In genomic region chr5:16983022-16983639, GRCh38 we compare ENCODE assay signal across 23 cellular contexts. TPM values are rescaled to one million over a fixed set of nuclear protein-coding genes. Genes with fewer than 3 reads are reported as not detected.
DNase-seq lines count a peak whose midpoint lies in the region.
"Had no signal": no experiment of that assay in that cellular context is flagged by ENCODE, and none has a peak within 500 bp of the region (broad histone marks: within the 10 kb centered on the region; RNA-seq: fewer than 3 reads in every experiment).

No MANE protein-coding gene starts in this region.

- H3K14ac ChIP-seq in mesenchymal stem cell (ENCODE audit: low read length in 2 of 2) = no peak overlapping the region

- H3K23ac ChIP-seq in mesenchymal stem cell (ENCODE audit: low read length in 2 of 2) = no peak overlapping the region

- H3K4ac ChIP-seq in mesenchymal stem cell (ENCODE audit: low read depth in 1 of 2, low read length in 2 of 2) = peak overlapping the region in 1 of 2 experiments; percentile 85

- H2AK5ac ChIP-seq in mesenchymal stem cell (ENCODE audit: low read length, severe bottlenecking) = no peak overlapping the region

- peaks cover 10% of the 10 kb centered on the region for H3K4me1 ChIP-seq in mesenchymal stem cell (ENCODE audit: control insufficient read depth, insufficient read depth, low read depth, low read length)
- H3K4me1 ChIP-seq: BE2C, left lung had no signal

- H3K4me3 ChIP-seq in mesenchymal stem cell (ENCODE audit: insufficient read depth in 1 of 2, low read depth in 1 of 2, low read length in 2 of 2) = no peak overlapping the region
- H3K4me3 ChIP-seq in MG63 = no peak overlapping the region
- H3K4me3 ChIP-seq: adrenal gland, GM12878, left lung, ovary, skin epidermis had no signal

- peak overlapping the region; percentile 54 for H3K4me2 ChIP-seq in mesenchymal stem cell (ENCODE audit: low read length, poor library complexity, severe bottlenecking)

- H3K9ac ChIP-seq in mesenchymal stem cell (ENCODE audit: low read length) = no peak overlapping the region

- H3K27me3 ChIP-seq in mesenchymal stem cell (ENCODE audit: control insufficient read depth in 1 of 2, insufficient read depth in 1 of 2, low read length in 2 of 2) (peaks cover 0 to 2% of the 10 kb centered on the region in 2 experiments), MG63 (no peaks in the 10 kb centered on the region)
- H3K27me3 ChIP-seq: adrenal gland, BE2C, left lung, ovary had no signal

- DNase-seq in LHCN-M2 (ENCODE audit: low read depth) (peak; percentile 29), epidermal melanocyte (ENCODE audit: insufficient read length, low spot score) (peak; percentile 48), mesenchymal stem cell (peak; percentile 55), MG63 (no peak), nucleus accumbens (lab: John Stamatoyannopoulos, UW) (no peak), NCI-H1048 (lab: John Stamatoyannopoulos, UW) (no peak)
- DNase-seq in activated CD4-positive, CD25-positive, alpha-beta regulatory T cell treated with anti-CD3 and anti-CD28 coated beads, Interleukin-2, amount 50 U/mL, for 72 hours = no peak
- DNase-seq: activated CD4-positive, alpha-beta T cell treated with anti-CD3 and anti-CD28 coated beads for 1 hour; activated CD8-positive, alpha-beta memory T cell treated with anti-CD3 and anti-CD28 coated beads, Interleukin-2, amount 10 ng/mL, durations not matched to agents 7 days and 5 days; BE2C; endodermal cell; GF-D8; HCEC 1CT; left lung; NCI-H1417; NCI-H2171; NCI-H82; stimulated activated CD4-positive, alpha-beta T cell treated with anti-CD3 and anti-CD28 coated beads, Interleukin-4, amount 100 ng/mL, for 4 hours had no signal

- 37% methylated on average over 9 of the region's 9 CpGs for WGBS in mesenchymal stem cell

- no peak overlapping the region for H2BK5ac ChIP-seq in mesenchymal stem cell (ENCODE audit: low read depth, low read length, poor library complexity, severe bottlenecking)

- no peak overlapping the region for H4K8ac ChIP-seq in mesenchymal stem cell (ENCODE audit: low read length)

- H2BK15ac ChIP-seq in mesenchymal stem cell (ENCODE audit: low read depth, poor library complexity, severe bottlenecking) = no peak overlapping the region

- no peaks in the 10 kb centered on the region for H3K36me3 ChIP-seq in mesenchymal stem cell (ENCODE audit: control insufficient read depth in 1 of 2, insufficient read depth in 2 of 2, low read depth in 1 of 2, low read length in 2 of 2)
- H3K36me3 ChIP-seq in MG63 = no peaks in the 10 kb centered on the region
- H3K36me3 ChIP-seq: adrenal gland, BE2C, left lung, ovary had no signal

- peak overlapping the region; percentile 38 to 63 for H2BK12ac ChIP-seq in mesenchymal stem cell (ENCODE audit: low read length in 2 of 2)

- peak overlapping the region; percentile 9 to 48 for H3K18ac ChIP-seq in mesenchymal stem cell (ENCODE audit: low read depth in 1 of 2, low read length in 2 of 2)

- no peak overlapping the region for H3K27ac ChIP-seq in mesenchymal stem cell (ENCODE audit: low read length, poor library complexity, severe bottlenecking)
- H3K27ac ChIP-seq: HL-60, left lung, ovary, skin epidermis had no signal

- H2AFZ ChIP-seq in mesenchymal stem cell (ENCODE audit: low read depth, low read length) = no peak overlapping the region

- no peaks in the 10 kb centered on the region for H3K79me1 ChIP-seq in mesenchymal stem cell (replicated peaks; ENCODE audit: low read length, poor library complexity, severe bottlenecking)

- H4K91ac ChIP-seq in mesenchymal stem cell (ENCODE audit: low read length) = no peak overlapping the region

- no peaks in the 10 kb centered on the region for H3K9me3 ChIP-seq in mesenchymal stem cell (ENCODE audit: control insufficient read depth, low read length)
- H3K9me3 ChIP-seq in MG63 = no peaks in the 10 kb centered on the region; the same call in 1 of the 2 replicates
- H3K9me3 ChIP-seq: adrenal gland, BE2C, left lung, ovary had no signal

- H2BK120ac ChIP-seq in mesenchymal stem cell (ENCODE audit: low read depth, low read length) = no peak overlapping the region

RNA-seq across cellular contexts. Expression of gene MYO10, which starts 47.0 kb away (rescaled TPM):
- total RNA-seq in LHCN-M2 (2014; rRNA removed) = 21.5 and 29.8 TPM in 2 replicates
- polyA plus RNA-seq in LHCN-M2 (2012) = 25.1 TPM
- polyA plus RNA-seq in mesenchymal stem cell (2013, experiment 1 of 2) = 73.4 TPM
- 68.5 TPM for polyA plus RNA-seq in mesenchymal stem cell (2013, experiment 2 of 2)
- 55.0 and 62.0 TPM in 2 replicates for total RNA-seq in MG63 (2014; rRNA removed; shearing (Covaris generic); ENCODE audit: low replicate concordance)
- total RNA-seq: activated CD8-positive, alpha-beta memory T cell treated with anti-CD3 and anti-CD28 coated beads, Interleukin-2, amount 10 ng/mL, durations not matched to agents 7 days and 5 days had no signal

Comparison
In these comparisons a context has a peak if more than half of its experiments do, and no peak if none do; other contexts are left out.
1. DNase-seq: peak in LHCN-M2 (single experiment), epidermal melanocyte (single experiment) and mesenchymal stem cell (single experiment); none in activated CD4-positive, CD25-positive, alpha-beta regulatory T cell treated with anti-CD3 and anti-CD28 coated beads, Interleukin-2, amount 50 U/mL, for 72 hours (single experiment), MG63 (single experiment), nucleus accumbens (0 of 56) and NCI-H1048 (single experiment).